1 cellular context compared by ENCODE assay signal in the genomic region with DNA sequence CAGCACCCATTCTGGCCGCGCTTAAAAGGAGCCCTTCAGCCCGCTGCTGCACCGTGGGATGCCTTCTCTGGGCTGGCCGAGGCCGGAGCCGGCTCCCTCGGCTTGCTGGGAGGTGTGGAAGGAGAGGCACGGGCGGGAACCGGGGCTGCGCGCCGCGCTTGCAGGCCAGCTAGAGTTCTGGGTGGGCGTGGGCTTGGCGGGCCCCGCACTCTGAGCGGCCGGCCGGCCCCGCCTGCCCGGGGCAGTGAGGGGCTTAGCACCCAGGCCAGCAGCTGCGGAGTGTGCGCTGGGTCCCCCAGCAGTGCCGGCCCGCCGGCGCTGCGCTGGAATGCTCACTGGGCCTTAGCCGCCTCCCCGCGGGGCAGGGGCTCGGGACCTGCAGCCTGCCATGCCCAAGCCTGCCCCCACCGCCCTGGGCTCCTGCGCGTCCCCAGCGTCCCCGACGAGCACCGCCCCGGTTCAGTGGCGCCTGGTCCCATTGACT.
TF ChIP-seq lines count a peak whose summit lies in the region.

No MANE protein-coding gene starts in this region.

TF ChIP-seq in H1, 55 proteins besides CTCF, POLR2A, EP300 and RAD21:
- TF ChIP-seq RNF2 (IDR thresholded peaks at IDR 0.05; ENCODE audit: borderline replicate concordance, low read depth, low read length, missing control alignments, poor library complexity, severe bottlenecking) (no peak), TAF7 (optimal IDR thresholded peaks at IDR 0.05; ENCODE audit: borderline replicate concordance, low read depth, low read length) (no peak), YY1 (IDR thresholded peaks at IDR 0.05; ENCODE audit: low read depth, low read length) (no peak), NANOG (IDR thresholded peaks at IDR 0.05; ENCODE audit: insufficient read depth, low read depth, low read length, poor library complexity, severe bottlenecking) (no peak), MAFK (IDR thresholded peaks at IDR 0.05; ENCODE audit: low read depth, low read length) (no peak), SP2 (IDR thresholded peaks at IDR 0.05; ENCODE audit: low read length) (no peak), CBX5 (IDR thresholded peaks at IDR 0.05; ENCODE audit: low read depth, low read length) (no peak), SAP30 (IDR thresholded peaks at IDR 0.05; ENCODE audit: insufficient read depth, insufficient replicate concordance, low read length) (no peak), EGR1 (IDR thresholded peaks at IDR 0.05; ENCODE audit: borderline replicate concordance, low read depth, low read length) (no peak)
TF ChIP-seq in H1: peak in this region for 0.
